1 cellular context compared by ENCODE assay signal in genomic region chr12:47207005-47207717, GRCh38.
TF ChIP-seq lines count a peak whose summit lies in the region.

No MANE protein-coding gene starts in this region.

TF ChIP-seq in K562, 482 proteins besides CTCF, POLR2A, EP300 and RAD21 (continued from another document and continues in another):
- TF ChIP-seq ZNF592 (IDR thresholded peaks at IDR 0.05) (peak; percentile 90), TARDBP (IDR thresholded peaks at IDR 0.05) (no peak), U2AF1 (optimal IDR thresholded peaks at IDR 0.05; ENCODE audit: low read depth, low read length) (no peak), ZC3H8 (IDR thresholded peaks at IDR 0.05) (no peak), SMAD4 (CRISPR knock-in tag; conservative IDR thresholded peaks at IDR 0.05) (peak; percentile 67), GATA2 (CRISPR knock-in tag; IDR thresholded peaks at IDR 0.05) (peak; percentile 53; the same call in 1 of the 2 replicates), ZNF282 (CRISPR knock-in tag; IDR thresholded peaks at IDR 0.05) (no peak), MGA (IDR thresholded peaks at IDR 0.05) (peak; percentile 30), ZNF518B (CRISPR knock-in tag; IDR thresholded peaks at IDR 0.05) (no peak), RUNX1 (IDR thresholded peaks at IDR 0.05; ENCODE audit: low read depth) (no peak), ZNF589 (CRISPR knock-in tag; IDR thresholded peaks at IDR 0.05; ENCODE audit: low read depth) (peak; percentile 59; the same call in 1 of the 2 replicates), MAFF (IDR thresholded peaks at IDR 0.05; ENCODE audit: low read length) (no peak), BRD4 (IDR thresholded peaks at IDR 0.05) (no peak), TSHZ1 (CRISPR knock-in tag; IDR thresholded peaks at IDR 0.05) (no peak), DPF2 (IDR thresholded peaks at IDR 0.05) (peak; percentile 65), ZNF584 (CRISPR knock-in tag; IDR thresholded peaks at IDR 0.05; ENCODE audit: low read depth) (peak; percentile 58; the same call in 1 of the 2 replicates), MTA3 (IDR thresholded peaks at IDR 0.05; ENCODE audit: borderline replicate concordance) (peak; percentile 63; the same call in 1 of the 2 replicates), HNRNPH1 (optimal IDR thresholded peaks at IDR 0.05; ENCODE audit: low read depth, low read length) (no peak), POLR3G (IDR thresholded peaks at IDR 0.05; ENCODE audit: extremely low read depth, insufficient read length, insufficient replicate concordance) (no peak), RNF2 (IDR thresholded peaks at IDR 0.05) (peak; percentile 41; the same call in 1 of the 2 replicates), ZNF239 (CRISPR knock-in tag; IDR thresholded peaks at IDR 0.05) (peak; percentile 21; the same call in 1 of the 2 replicates), ZKSCAN8 (CRISPR knock-in tag; IDR thresholded peaks at IDR 0.05) (0 out of 2 replicates have a peak, but pooled peaks have one; percentile 49), BRF1 (IDR thresholded peaks at IDR 0.05; ENCODE audit: borderline replicate concordance, extremely low read depth, insufficient read length) (no peak), ZNF639 (CRISPR knock-in tag; conservative IDR thresholded peaks at IDR 0.05 in 1 of 2, IDR thresholded peaks at IDR 0.05 in 1 of 2) (no peak), RBBP5 (IDR thresholded peaks at IDR 0.05; ENCODE audit: borderline replicate concordance, insufficient read depth, low read length, poor library complexity, severe bottlenecking) (no peak), HINFP (tag; conservative IDR thresholded peaks at IDR 0.05; ENCODE audit: low read depth) (no peak; the same call in 1 of the 2 replicates), MCM7 (IDR thresholded peaks at IDR 0.05) (no peak), TCF3 (CRISPR knock-in tag; IDR thresholded peaks at IDR 0.05) (peak; percentile 74), MAFG (tag; conservative IDR thresholded peaks at IDR 0.05) (0 out of 2 replicates have a peak, but pooled peaks have one; percentile 5)
